ENCODE assay signal across 8 cellular contexts in the genomic region with DNA sequence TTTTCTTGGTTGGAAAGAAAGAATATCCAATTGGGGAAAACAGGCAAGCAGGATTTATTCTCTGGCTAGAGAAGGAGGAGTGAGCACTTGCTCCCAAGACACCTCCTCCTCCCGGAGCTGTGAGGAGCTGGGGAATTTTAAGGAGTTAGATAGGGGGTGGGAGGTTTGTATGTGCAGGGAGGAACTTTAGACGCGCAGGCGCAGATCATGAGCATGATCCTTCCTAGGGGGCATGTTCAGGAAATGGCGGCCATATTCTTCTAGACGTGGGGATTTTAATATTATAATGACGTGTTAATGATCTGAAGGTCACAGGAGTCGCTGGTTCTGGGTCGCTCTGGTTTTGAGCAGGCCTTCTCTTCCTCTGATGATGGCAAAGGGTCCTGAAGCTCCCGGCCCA.
"Had no signal": no experiment of that assay in that cellular context is flagged by ENCODE, and none has a peak within 500 bp of the region (broad histone marks: within the 10 kb centered on the region; RNA-seq: fewer than 3 reads in every experiment).

No MANE protein-coding gene starts in this region.

- DNase-seq: GDM1, GF-D8 had no signal

- ATAC-seq: GM12878 had no signal

- FAIRE-seq: G401.6, GM12878, GM12891, GM12892, GM18507, GM19239 had no signal

- H3K4me3 ChIP-seq: GM12878 had no signal
